Comparison of ENCODE assay signal across 16 cellular contexts in genomic region chr17:53353919-53354351, GRCh38.
A peak's percentile ranks its signal among the peaks of the same experiment; 100 is the strongest.
DNase-seq lines count a peak whose midpoint lies in the region; TF ChIP-seq lines count a peak whose summit lies in the region.
"Had no signal": no experiment of that assay in that cellular context is flagged by ENCODE, and none has a peak within 500 bp of the region (broad histone marks: within the 10 kb centered on the region; RNA-seq: fewer than 3 reads in every experiment).

No MANE protein-coding gene starts in this region.

- in situ Hi-C loops in GM23248 (cut with MboI) = no loop called here

- H3K4me2 ChIP-seq in GM23248 (ENCODE audit: unreplicated experiment) = no peak overlapping the region

- no peak overlapping the region for H3K4me3 ChIP-seq in GM23248
- H3K4me3 ChIP-seq: upper lobe of left lung had no signal

- 0 to 3% methylated on average over 3 of the region's 3 CpGs for WGBS in GM23248 (ENCODE audit: low coverage in 1 of 2, low lambda C conversion rate in 2 of 2, missing lambda C conversion rate in 2 of 2), 2 experiments

- POLR2A ChIA-PET in RWPE1 (lab: Yijun Ruan, JAX; ENCODE audit: low non-redundant PET) = no interaction called here

- no peaks in the 10 kb centered on the region for H4K20me1 ChIP-seq in GM23248 (ENCODE audit: insufficient read depth)

- TF ChIP-seq CTCF in RWPE1 (conservative IDR thresholded peaks at IDR 0.05; ENCODE audit: low read depth) = no peak

- no peaks in the 10 kb centered on the region for H3K36me3 ChIP-seq in GM23248 (ENCODE audit: low read depth)
- H3K36me3 ChIP-seq: upper lobe of left lung had no signal

- H3K9me2 ChIP-seq in GM23248 (ENCODE audit: insufficient read depth) = no peaks in the 10 kb centered on the region

- peak; percentile 37 for DNase-seq in NCI-H2196 (lab: John Stamatoyannopoulos, UW; ENCODE audit: unreplicated experiment)
- no peak for DNase-seq in NCI-H2196 treated with DMSO at 0.1 percent for 48 hours (lab: John Stamatoyannopoulos, UW; ENCODE audit: unreplicated experiment)
- DNase-seq in RWPE1 (ENCODE audit: low spot score) = peak; percentile 2
- peak; percentile 4 for DNase-seq in fibroblast of the conjunctiva (ENCODE audit: low read depth)
- DNase-seq in superior temporal gyrus (ENCODE audit: extremely low spot score) = peak; percentile 63
- DNase-seq in activated T-cell treated with anti-CD3 and anti-CD28 coated beads for 4 hours = no peak
- no peak for DNase-seq in NOMO-1 treated with DMSO at 0.1 percent for 48 hours (lab: John Stamatoyannopoulos, UW; ENCODE audit: unreplicated experiment)
- DNase-seq in GM23248 = no peak
- DNase-seq: 8988T; activated CD8-positive, alpha-beta memory T cell treated with anti-CD3 and anti-CD28 coated beads, Interleukin-2, amount 10 ng/mL, durations not matched to agents 7 days and 5 days; CD8-positive, alpha-beta memory T cell; Kasumi-1; NCI-H526; SIG-M5; stimulated activated CD4-positive, alpha-beta T cell treated with anti-CD3 and anti-CD28 coated beads, Interleukin-12 subunit alpha, Interleukin-12 subunit beta, amount 100 ng/mL, for 4 hours; upper lobe of left lung had no signal

- no peak overlapping the region for H3K9ac ChIP-seq in GM23248

- H2AFZ ChIP-seq in GM23248 = no peak overlapping the region

- CTCF ChIA-PET in RWPE1 (lab: Yijun Ruan, JAX) = no interaction called here

- no peaks in the 10 kb centered on the region for H3K4me1 ChIP-seq in GM23248 (ENCODE audit: insufficient read depth)
- H3K4me1 ChIP-seq: upper lobe of left lung had no signal

- H3K27me3 ChIP-seq in GM23248 (replicated peaks; ENCODE audit: insufficient read depth) = no peaks in the 10 kb centered on the region
- H3K27me3 ChIP-seq: upper lobe of left lung had no signal

- no peaks in the 10 kb centered on the region for H3K9me3 ChIP-seq in GM23248 (ENCODE audit: low read depth)

- H3K79me2 ChIP-seq in GM23248 (ENCODE audit: insufficient read depth) = no peaks in the 10 kb centered on the region

- H3F3A ChIP-seq in GM23248 (ENCODE audit: insufficient read depth) = no peaks in the 10 kb centered on the region

- H3K27ac ChIP-seq in RWPE1 (no peak overlapping the region), GM23248 (no peak overlapping the region)
- H3K27ac ChIP-seq: upper lobe of left lung had no signal

Comparison
In these comparisons a context has a peak if more than half of its experiments do, and no peak if none do; other contexts are left out.
1. DNase-seq: peak in NCI-H2196 (single experiment), RWPE1 (single experiment), fibroblast of the conjunctiva (single experiment) and superior temporal gyrus (single experiment); none in NCI-H2196 treated with DMSO at 0.1 percent for 48 hours (single experiment), activated T-cell treated with anti-CD3 and anti-CD28 coated beads for 4 hours (single experiment), NOMO-1 treated with DMSO at 0.1 percent for 48 hours (single experiment) and GM23248 (single experiment).